ENCODE assay signal across 20 cellular contexts in the genomic region with DNA sequence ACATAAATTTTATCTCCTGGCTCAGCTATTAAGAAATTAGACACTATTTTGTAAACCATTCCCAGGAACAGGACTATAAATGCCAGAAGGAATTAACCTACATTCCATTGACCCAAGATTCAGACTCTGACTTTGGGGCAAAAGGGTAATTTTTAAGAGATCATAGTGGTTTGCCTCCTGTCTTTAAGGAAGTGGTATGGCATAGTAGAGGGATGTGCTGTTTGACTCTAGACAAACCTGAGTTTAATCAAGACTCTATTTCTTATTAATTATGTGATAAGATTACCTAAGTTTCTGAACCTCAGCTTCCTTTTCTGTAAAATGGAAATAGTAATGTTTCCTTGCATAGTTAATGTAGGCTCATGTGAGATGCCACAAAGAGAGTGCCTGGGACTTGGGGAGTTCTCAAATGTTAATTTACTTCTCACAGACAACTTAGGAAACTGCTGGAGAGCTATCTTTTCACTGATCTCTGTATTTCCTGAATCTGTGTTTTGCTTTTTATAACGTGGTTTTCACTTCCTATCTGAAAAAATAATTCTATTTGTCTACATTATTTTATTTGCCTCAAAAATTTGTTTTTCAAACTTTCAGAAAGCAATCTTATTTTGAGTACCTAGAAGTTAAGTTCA.
"Had no signal": no experiment of that assay in that cellular context is flagged by ENCODE, and none has a peak within 500 bp of the region (broad histone marks: within the 10 kb centered on the region; RNA-seq: fewer than 3 reads in every experiment).

No MANE protein-coding gene starts in this region.

- H3K27ac Mint-ChIP-seq: activated CD4-positive, alpha-beta T cell treated with anti-CD3 and anti-CD28 coated beads, Interleukin-2, amount 10 ng/mL, durations not matched to agents 7 days and 5 days; activated naive CD8-positive, alpha-beta T cell treated with anti-CD3 and anti-CD28 coated beads, Interleukin-2, amount 50 U/mL, for 24 hours; activated T-helper 1 cell treated with anti-CD3 and anti-CD28 coated beads, Interleukin-12 subunit alpha, Interleukin-12 subunit beta, Interleukin-2, Interleukin-4 antibody, amounts not matched to agents 30 ng/mL and 10 ng/mL and 1 ng/mL, durations not matched to agents 14 hours and 24 hours and 36 hours; brain; nephron; stimulated activated effector memory CD8-positive, alpha-beta T cell treated with anti-CD3 and anti-CD28 coated beads, Interleukin-12 subunit alpha, Interleukin-12 subunit beta, amount 100 ng/mL, for 72 hours; type B pancreatic cell had no signal

- H3K4me3 ChIP-seq: dorsolateral prefrontal cortex, gastroesophageal sphincter, heart left ventricle, lung, smooth muscle cell, testis had no signal

- H3K4me1 Mint-ChIP-seq: brain had no signal

- H3K36me3 Mint-ChIP-seq: brain; stimulated activated effector memory CD8-positive, alpha-beta T cell treated with anti-CD3 and anti-CD28 coated beads, Interleukin-12 subunit alpha, Interleukin-12 subunit beta, amount 100 ng/mL, for 72 hours; type B pancreatic cell had no signal

- H3K4me2 ChIP-seq: smooth muscle cell had no signal

- H3K9me3 Mint-ChIP-seq: activated naive CD8-positive, alpha-beta T cell treated with anti-CD3 and anti-CD28 coated beads, Interleukin-2, amount 50 U/mL, for 24 hours; activated T-helper 1 cell treated with anti-CD3 and anti-CD28 coated beads, Interleukin-12 subunit alpha, Interleukin-12 subunit beta, Interleukin-2, Interleukin-4 antibody, amounts not matched to agents 30 ng/mL and 10 ng/mL and 1 ng/mL, durations not matched to agents 14 hours and 24 hours and 36 hours; nephron; stimulated activated effector memory CD8-positive, alpha-beta T cell treated with anti-CD3 and anti-CD28 coated beads, Interleukin-12 subunit alpha, Interleukin-12 subunit beta, amount 100 ng/mL, for 72 hours; type B pancreatic cell had no signal

- H2AFZ ChIP-seq: parathyroid adenoma had no signal

- H3K27me3 ChIP-seq: gastroesophageal sphincter, heart left ventricle, testis had no signal

- H3K4me3 Mint-ChIP-seq: activated CD4-positive, alpha-beta T cell treated with anti-CD3 and anti-CD28 coated beads, Interleukin-2, amount 10 ng/mL, durations not matched to agents 7 days and 5 days; activated naive CD8-positive, alpha-beta T cell treated with anti-CD3 and anti-CD28 coated beads, Interleukin-2, amount 50 U/mL, for 24 hours; activated T-helper 1 cell treated with anti-CD3 and anti-CD28 coated beads, Interleukin-12 subunit alpha, Interleukin-12 subunit beta, Interleukin-2, Interleukin-4 antibody, amounts not matched to agents 30 ng/mL and 10 ng/mL and 1 ng/mL, durations not matched to agents 14 hours and 24 hours and 36 hours; brain; nephron; stimulated activated effector memory CD8-positive, alpha-beta T cell treated with anti-CD3 and anti-CD28 coated beads, Interleukin-12 subunit alpha, Interleukin-12 subunit beta, amount 100 ng/mL, for 72 hours; type B pancreatic cell had no signal

- ATAC-seq: activated naive CD8-positive, alpha-beta T cell treated with anti-CD3 and anti-CD28 coated beads, Interleukin-2, amount 50 U/mL, for 24 hours; gastroesophageal sphincter; heart left ventricle; left lobe of liver; sciatic nerve; stimulated activated effector memory CD8-positive, alpha-beta T cell treated with anti-CD3 and anti-CD28 coated beads, Interleukin-12 subunit alpha, Interleukin-12 subunit beta, amount 100 ng/mL, for 72 hours had no signal

- DNase-seq: activated CD4-positive, alpha-beta T cell treated with anti-CD3 and anti-CD28 coated beads, Interleukin-2, amount 10 ng/mL, durations not matched to agents 7 days and 5 days; activated naive CD8-positive, alpha-beta T cell treated with anti-CD3 and anti-CD28 coated beads, Interleukin-2, amount 50 U/mL, for 24 hours; anterior cingulate cortex; caudate nucleus; dorsolateral prefrontal cortex; heart left ventricle; kidney; stimulated activated CD4-positive, alpha-beta T cell treated with anti-CD3 and anti-CD28 coated beads, Interleukin-4, amount 100 ng/mL, for 1 hour; testis had no signal

- H3K4me1 ChIP-seq: gastroesophageal sphincter, parathyroid adenoma, testis had no signal

- H3K79me2 ChIP-seq: parathyroid adenoma had no signal

- H3K9me3 ChIP-seq: gastroesophageal sphincter, heart left ventricle, testis had no signal

- H3K27ac ChIP-seq: dorsolateral prefrontal cortex, gastroesophageal sphincter, heart left ventricle, parathyroid adenoma, testis had no signal

- H3K9ac ChIP-seq: parathyroid adenoma had no signal
